Comparison of ENCODE assay signal across 1 cellular context in the genomic region with DNA sequence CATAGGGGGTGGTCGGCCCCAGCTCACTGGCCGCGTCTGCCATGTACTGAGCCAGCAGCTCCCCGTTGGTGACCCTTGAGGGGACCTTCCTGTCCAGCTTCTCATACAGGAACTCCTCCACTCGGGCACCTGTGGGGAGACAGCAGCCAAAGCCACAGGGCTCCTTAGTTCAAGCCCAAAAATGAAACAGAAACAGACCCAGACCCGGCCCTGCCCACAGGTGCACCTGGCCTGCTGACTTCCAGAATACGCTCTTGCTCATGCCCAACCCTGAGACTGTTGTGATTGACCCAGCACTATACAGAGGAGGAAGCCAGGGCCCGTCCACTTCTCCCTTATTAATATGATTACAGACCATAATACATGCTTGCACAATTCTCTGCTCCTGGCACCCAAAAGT.
TF ChIP-seq lines count a peak whose summit lies in the region.

No MANE protein-coding gene starts in this region.

TF ChIP-seq in K562, 482 proteins besides CTCF, POLR2A, EP300 and RAD21:
- no peak for TF ChIP-seq SIRT6 (IDR thresholded peaks at IDR 0.05; ENCODE audit: low read depth, low read length)
- TF ChIP-seq RBFOX2 (IDR thresholded peaks at IDR 0.05; ENCODE audit: low read depth, low read length) = 0 out of 2 replicates have a peak, but pooled peaks have one; percentile 17
- TF ChIP-seq CEBPB (tag; IDR thresholded peaks at IDR 0.05) = peak; percentile 59; the same call in 1 of the 2 replicates
TF ChIP-seq in K562: peak in this region for 2.
